Comparison of ENCODE assay signal across 8 cellular contexts in the genomic region with DNA sequence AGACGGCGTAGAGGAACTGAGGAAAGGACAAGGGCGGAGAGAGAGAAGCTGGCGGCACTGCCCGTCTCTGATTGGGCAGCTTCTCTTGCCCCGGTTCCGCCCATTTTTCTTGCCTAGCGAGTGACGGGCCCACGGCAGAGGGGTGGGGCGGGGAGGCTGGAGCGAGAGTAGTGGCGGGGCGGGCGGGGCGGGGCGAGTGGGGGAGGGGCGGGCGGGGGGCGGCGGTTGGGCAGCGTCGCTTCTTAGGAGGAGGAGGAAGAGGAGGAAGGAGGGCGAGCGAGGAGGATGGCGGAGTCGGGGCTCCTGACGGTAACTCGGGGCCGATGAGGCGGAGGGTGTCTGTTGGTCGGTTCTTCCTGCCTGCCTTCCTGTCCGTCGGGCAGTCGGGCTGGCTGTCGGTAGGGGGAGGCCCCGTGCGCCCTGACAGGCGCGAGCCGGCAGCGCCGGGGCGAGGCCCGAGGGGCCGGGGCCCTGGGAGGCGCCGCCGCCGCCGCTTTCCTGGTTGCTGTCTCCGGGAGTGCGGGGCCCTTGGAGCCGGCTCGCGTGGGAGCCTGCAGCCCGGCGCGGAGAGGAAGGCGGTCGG. TPM values are rescaled to one million over a fixed set of nuclear protein-coding genes. Genes with fewer than 3 reads are reported as not detected.
A peak's percentile ranks its signal among the peaks of the same experiment; 100 is the strongest.
DNase-seq lines count a peak whose midpoint lies in the region; ATAC-seq and TF ChIP-seq lines count a peak whose summit lies in the region.

Gene SHOC2, plus strand, starts transcription at position 256 of the 583 bp plus-strand sequence. CDS start 44,755 bp downstream, outside the sequence.

- H3K27me3 ChIP-seq in PC-9 (ENCODE audit: insufficient read depth, low read depth) (no peaks in the 10 kb centered on the region), uterus (no peaks in the 10 kb centered on the region)

- intact Hi-C loops in PC-9 (cut with micrococcal nuclease; ENCODE audit: unreplicated experiment) (no loop called here), head of caudate nucleus (cut with DNase I) (loop anchor here (2.0 kb wide), 1 partner anchor 49 kb away; the partner anchor contains the start of gene PDCD4), posterior vena cava (cut with DNase I) (loop anchor here in 1 of 2 donors (5.0 kb wide), 1 partner anchor 1008 kb away; no protein-coding TSS in a partner anchor), uterus (cut with DNase I; ENCODE audit: low total_unique reads) (no loop called here)

- no TSS peak for BruUV-seq in PC-9 (replicated peaks; lab: Mats Ljungman, UMichigan)

- peak within 1 kb of the TSS; percentile 98 for H2AFZ ChIP-seq in PC-9

- no peak for TF ChIP-seq CTCF in PC-9 (conservative IDR thresholded peaks at IDR 0.05)
- TF ChIP-seq CTCF in uterus (IDR thresholded peaks at IDR 0.05) = peak in 2 of 4 experiments; percentile 40 to 45

- H3K27ac ChIP-seq in PC-9 (peak within 1 kb of the TSS; percentile 83), uterus (peak within 1 kb of the TSS; percentile 100)

- peaks cover 41% of the 10 kb centered on the region for H3K79me2 ChIP-seq in PC-9 (ENCODE audit: low read depth)

- H3K9me2 ChIP-seq in PC-9 (ENCODE audit: insufficient read depth) = no peaks in the 10 kb centered on the region

- ATAC-seq in HG02759 (IDR thresholded peaks at IDR 0.05; ENCODE audit: unreplicated experiment) = peak; percentile 12

- DNase-seq in NCI-H1092 (lab: John Stamatoyannopoulos, UW) (peak; percentile 61), NCI-H1092 treated with DMSO at 0.1 percent for 48 hours (lab: John Stamatoyannopoulos, UW) (no peak), PC-9 (peak; percentile 46 to 95), head of caudate nucleus (peak; percentile 94 to 100 (median 99)), posterior vena cava (ENCODE audit: low spot score) (peak; percentile 100), uterus (peak; percentile 98 to 100)
- peak; percentile 99 for DNase-seq in activated naive CD4-positive, alpha-beta T cell treated with Interleukin-2 at 50 U/mL for 16 hours

- no peaks in the 10 kb centered on the region for H4K20me1 ChIP-seq in PC-9 (ENCODE audit: insufficient read depth)

- H3K9me3 ChIP-seq in PC-9 (ENCODE audit: insufficient read depth, low read depth) (no peaks in the 10 kb centered on the region), uterus (no peaks in the 10 kb centered on the region)

- peak; percentile 49 to 86 for TF ChIP-seq POLR2A in uterus (IDR thresholded peaks at IDR 0.05)

- 0 out of 2 replicates have a peak, but pooled peaks cover 4% of the 10 kb centered on the region for H3F3A ChIP-seq in PC-9 (ENCODE audit: insufficient read depth, low read depth)

- H3K4me3 ChIP-seq in PC-9 = peak within 1 kb of the TSS; percentile 92
- peak within 1 kb of the TSS; percentile 89 to 99 for H3K4me3 ChIP-seq in uterus

- H3K4me1 ChIP-seq in PC-9 (replicated peaks; ENCODE audit: insufficient read depth) (peaks cover 24% of the 10 kb centered on the region), uterus (peaks cover 6 to 15% of the 10 kb centered on the region in 2 donors)

- CTCF ChIA-PET in PC-9 (lab: Charles Lee) = interaction anchor here (0.6 to 1.8 kb wide), 4 partner anchors 9 to 685 kb away, joined by 3 to 5 read pairs (median 4); no protein-coding TSS in a partner anchor

- peak within 1 kb of the TSS; percentile 86 for H3K4me2 ChIP-seq in PC-9

- POLR2A ChIA-PET in PC-9 (lab: Charles Lee; ENCODE audit: unreplicated experiment) = interaction anchor here (0.5 to 0.6 kb wide), 5 partner anchors 40 to 347 kb away, joined by 3 to 14 read pairs (median 6); no protein-coding TSS in a partner anchor

- H3K36me3 ChIP-seq in PC-9 (ENCODE audit: low read depth) (no peaks in the 10 kb centered on the region), uterus (no peaks in the 10 kb centered on the region)

RNA-seq across cellular contexts. Expression of gene SHOC2, which starts in this region (rescaled TPM):
- total RNA-seq in PC-9 (2021) (14.2 and 20.2 TPM in 2 replicates), posterior vena cava (10 to 100 TPM; 70.1 to 80.0 TPM), uterus (100 to 1,000 TPM in 2 of 4 donors, 10 to 100 TPM in 2; 21.3 to 114 (median 92.5) TPM)
